Comparison of ENCODE assay signal across 11 cellular contexts in the genomic region with DNA sequence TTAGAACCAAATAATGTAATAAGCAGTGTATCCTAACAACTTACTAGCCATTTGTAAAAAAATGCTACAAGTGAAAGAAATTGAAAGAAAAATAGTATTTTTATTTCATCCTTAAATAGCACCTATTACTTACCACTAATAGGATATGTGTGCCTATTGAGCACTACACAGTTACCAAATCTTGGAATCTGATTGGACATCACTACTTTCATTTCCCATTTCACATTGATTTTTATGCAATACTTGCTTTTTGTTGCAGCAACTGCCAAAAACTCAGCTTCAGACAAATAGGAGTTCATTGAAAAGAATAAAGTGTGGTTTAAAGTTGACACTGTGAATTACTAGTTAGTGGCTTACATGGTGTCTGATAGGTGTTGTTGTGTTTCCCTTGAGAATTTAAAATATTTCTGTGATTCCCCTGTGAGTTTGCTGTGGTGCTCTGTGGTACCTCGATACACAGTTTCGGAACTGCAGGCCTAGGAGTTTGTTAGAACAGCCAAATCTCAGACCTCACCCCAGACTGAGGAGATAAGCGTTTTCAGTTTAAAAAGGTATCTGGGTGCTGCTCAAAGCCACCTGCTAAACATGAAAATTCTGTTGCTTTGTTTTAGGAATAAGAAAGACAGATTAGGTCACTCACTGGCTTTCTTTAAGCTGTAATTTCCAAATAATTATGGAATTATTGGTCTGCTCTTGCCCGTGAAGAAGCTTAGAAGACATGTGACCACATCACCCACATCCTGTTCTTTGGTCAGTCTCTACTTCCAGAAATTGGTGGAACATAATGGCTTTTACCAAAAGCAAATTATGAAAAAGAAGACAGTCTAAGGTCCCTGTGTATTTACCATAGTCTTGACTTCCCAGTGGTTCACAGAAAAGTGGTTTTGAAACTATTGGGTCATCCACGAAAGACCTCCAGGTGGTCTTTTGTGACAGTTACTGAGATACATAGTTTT.
DNase-seq lines count a peak whose midpoint lies in the region; ATAC-seq and TF ChIP-seq lines count a peak whose summit lies in the region.
"Had no signal": no experiment of that assay in that cellular context is flagged by ENCODE, and none has a peak within 500 bp of the region (broad histone marks: within the 10 kb centered on the region; RNA-seq: fewer than 3 reads in every experiment).

No MANE protein-coding gene starts in this region.

- in situ Hi-C loops in GM13977 (cut with MboI; ENCODE audit: low pct_unique_long_range_greater_than_20kb, low sequenced_read_pairs, unreplicated experiment): no loop called here

- no peak overlapping the region for H3K27ac ChIP-seq in coronary artery

- ATAC-seq in GM18511 (IDR thresholded peaks at IDR 0.05; ENCODE audit: unreplicated experiment) (peak; percentile 82), GM21447 (IDR thresholded peaks at IDR 0.05; ENCODE audit: unreplicated experiment) (peak; percentile 76), HG03103 (IDR thresholded peaks at IDR 0.05; ENCODE audit: low read depth, unreplicated experiment) (peak; percentile 87)

- TF ChIP-seq CTCF in GM13977 (IDR thresholded peaks at IDR 0.05; ENCODE audit: extremely low read depth, insufficient read depth, missing control alignments) (no peak), coronary artery (IDR thresholded peaks at IDR 0.05) (no peak)

- H3K4me3 ChIP-seq in coronary artery: no peak overlapping the region

- peak; percentile 6 for DNase-seq in OCI-M1 (lab: John Stamatoyannopoulos, UW)
- DNase-seq in GM13977 (ENCODE audit: low spot score): no peak
- no peak for DNase-seq in coronary artery (ENCODE audit: low spot score)
- DNase-seq in activated CD4-positive, alpha-beta T cell treated with anti-CD3 and anti-CD28 coated beads for 1 hour: no peak
- DNase-seq in iPS-NIHi11 (ENCODE audit: low spot score): no peak
- DNase-seq: Karpas-422, mesenchymal stem cell, NCI-H774 had no signal
